Comparison of ENCODE assay signal across 8 cellular contexts in the genomic region with DNA sequence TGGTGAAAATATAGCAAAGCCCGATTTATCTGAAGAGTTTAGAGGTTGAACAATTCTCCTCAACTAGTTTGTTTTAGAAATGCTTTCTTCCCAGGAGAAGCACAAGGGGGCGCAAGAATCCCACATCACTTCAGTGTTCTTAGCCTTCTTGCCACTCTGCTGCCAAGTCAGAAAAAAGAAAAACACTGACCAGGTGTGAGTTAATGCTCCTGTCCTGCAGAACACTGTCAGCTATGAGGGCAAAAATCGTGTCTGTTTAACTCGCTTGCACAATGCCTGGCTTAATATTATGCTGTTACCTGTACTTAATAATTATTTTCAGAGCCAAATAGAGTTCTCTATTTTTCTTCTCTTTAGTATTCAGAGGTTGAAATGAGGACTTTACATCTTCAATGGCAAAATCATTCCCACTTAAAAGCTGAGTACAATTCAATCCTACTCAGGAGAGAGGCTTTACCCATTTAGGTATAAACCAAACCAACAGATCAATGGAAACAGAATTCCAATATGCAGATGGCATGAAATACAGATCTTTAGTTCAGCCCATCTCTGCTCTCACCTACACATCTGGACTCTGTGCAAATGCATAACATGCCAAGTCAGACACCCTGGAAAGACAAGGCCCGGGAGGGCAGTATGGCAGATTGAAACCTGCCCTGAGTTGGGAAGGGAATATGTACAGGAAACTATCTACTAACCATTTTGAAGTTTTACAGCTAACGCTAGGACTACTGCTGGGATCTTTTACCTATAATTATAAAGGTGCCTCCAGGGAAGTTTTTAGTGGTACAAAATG.
DNase-seq lines count a peak whose midpoint lies in the region; ATAC-seq, FAIRE-seq and TF ChIP-seq lines count a peak whose summit lies in the region.

No MANE protein-coding gene starts in this region.

- POLR2A ChIA-PET in RWPE1 (lab: Yijun Ruan, JAX; ENCODE audit: low non-redundant PET) = no interaction called here

- DNase-seq in D721Med (ENCODE audit: insufficient read length, low spot score) = no peak
- DNase-seq in Kasumi-1 (lab: John Stamatoyannopoulos, UW) = peak; percentile 55 to 76
- DNase-seq in RWPE1 (ENCODE audit: low spot score) = peak; percentile 35
- peak; percentile 50 for DNase-seq in activated effector memory CD4-positive, alpha-beta T cell treated with Interleukin-2 at 50 U/mL for 16 hours
- peak; percentile 59 to 86 for DNase-seq in foreskin fibroblast
- DNase-seq in osteoblast (ENCODE audit: insufficient read length, low spot score, missing footprints) = peak; percentile 80
- peak; percentile 83 to 85 for DNase-seq in thyroid gland

- CTCF ChIA-PET in RWPE1 (lab: Yijun Ruan, JAX) = interaction anchor here (0.6 to 3.4 kb wide), 12 partner anchors 11 to 1124 kb away, joined by 3 to 25 read pairs (median 4); a partner anchor contains a TSS

- TF ChIP-seq CTCF in D721Med (IDR thresholded peaks at IDR 0.05; ENCODE audit: insufficient read depth, missing control alignments) = peak; percentile 77
- peak; percentile 80 for TF ChIP-seq CTCF in RWPE1 (conservative IDR thresholded peaks at IDR 0.05; ENCODE audit: low read depth)
- TF ChIP-seq CTCF in foreskin fibroblast (IDR thresholded peaks at IDR 0.05; ENCODE audit: low read depth, low read length) = peak; percentile 78
- peak; percentile 79 for TF ChIP-seq CTCF in osteoblast (IDR thresholded peaks at IDR 0.05; ENCODE audit: extremely low read depth, low read depth, low read length)
- TF ChIP-seq CTCF in thyroid gland (IDR thresholded peaks at IDR 0.05) = peak; percentile 44 to 95 (median 83)

- no peaks in the 10 kb centered on the region for H3K27me3 ChIP-seq in osteoblast (ENCODE audit: insufficient read depth, low read length)
- H3K27me3 ChIP-seq in thyroid gland = no peaks in the 10 kb centered on the region

- WGBS in thyroid gland, 2 donors = 28 to 29% methylated on average over 6 of the region's 6 CpGs

- H3K4me2 ChIP-seq in osteoblast (ENCODE audit: insufficient read depth, low read length) = no peak overlapping the region

- no peaks in the 10 kb centered on the region for H3K79me2 ChIP-seq in osteoblast (ENCODE audit: insufficient read depth, low read length)

- H3K4me1 ChIP-seq in osteoblast (ENCODE audit: insufficient read depth, low read length) (peaks cover 15% of the 10 kb centered on the region), thyroid gland (peaks cover 63 to 74% of the 10 kb centered on the region in 2 donors)

- peak; percentile 84 for FAIRE-seq in D721Med (lab: Jason Lieb, UNC)

- H4K20me1 ChIP-seq in osteoblast (ENCODE audit: insufficient read depth, low read length) = no peaks in the 10 kb centered on the region

- no peak overlapping the region for H2AFZ ChIP-seq in osteoblast (ENCODE audit: low read length)

- no peaks in the 10 kb centered on the region for H3K36me3 ChIP-seq in osteoblast (ENCODE audit: insufficient read depth, low read length)
- peaks cover 23 to 36% of the 10 kb centered on the region in 2 donors for H3K36me3 ChIP-seq in thyroid gland

- no peaks in the 10 kb centered on the region for H3K9me3 ChIP-seq in osteoblast (ENCODE audit: low read depth, low read length)
- H3K9me3 ChIP-seq in thyroid gland = no peaks in the 10 kb centered on the region

- peak in 1 of 2 donors; percentile 74 for TF ChIP-seq POLR2A in thyroid gland (IDR thresholded peaks at IDR 0.05)

- ATAC-seq in HG02938 (IDR thresholded peaks at IDR 0.05; ENCODE audit: unreplicated experiment) = no peak

- H3K27ac ChIP-seq in RWPE1 (no peak overlapping the region), osteoblast (ENCODE audit: low read depth, low read length) (no peak overlapping the region), thyroid gland (peak overlapping the region; percentile 74 to 97 (median 96))

- intact Hi-C loops in thyroid gland (cut with DNase I) = loop anchor here (5.0 kb wide), 3 partner anchors 62 to 153 kb away; a partner anchor contains a TSS

- H3K4me3 ChIP-seq in foreskin fibroblast (ENCODE audit: low read depth in 1 of 2, low read length in 2 of 2) (no peak overlapping the region), osteoblast (ENCODE audit: insufficient read depth, low read length) (no peak overlapping the region), thyroid gland (replicated peaks in 1 of 3) (no peak overlapping the region)

Comparison
In these comparisons a context has a peak if more than half of its experiments do, and no peak if none do; other contexts are left out.
1. H3K27ac ChIP-seq: peak in thyroid gland (3 of 3); none in RWPE1 (single experiment) and osteoblast (single experiment).
2. Peak in every context shown above with its lines, with median percentiles within 50 percentile points of each other: CTCF ChIP-seq.